21 cellular contexts compared by ENCODE assay signal in genomic region chr6:138925806-138926205, GRCh38.
DNase-seq lines count a peak whose midpoint lies in the region; ATAC-seq, FAIRE-seq and TF ChIP-seq lines count a peak whose summit lies in the region.
"Had no signal": no experiment of that assay in that cellular context is flagged by ENCODE, and none has a peak within 500 bp of the region (broad histone marks: within the 10 kb centered on the region; RNA-seq: fewer than 3 reads in every experiment).

No MANE protein-coding gene starts in this region.

- H3K27ac ChIP-seq in A549: no peak overlapping the region
- H3K27ac ChIP-seq in IMR-90 (ENCODE audit: insufficient read depth, low read length): no peak overlapping the region
- H3K27ac ChIP-seq in K562 (ENCODE audit: extremely low read depth, low read depth, low read length): no peak overlapping the region
- no peak overlapping the region for H3K27ac ChIP-seq in esophagus muscularis mucosa (replicated peaks in 1 of 4)
- H3K27ac ChIP-seq: BLaER1 treated with 17β-estradiol and CSF1 and Interleukin-3, amounts not matched to agents 10 nM and 100 nM; C4-2B had no signal

- peak overlapping the region in 1 of 2 donors; percentile 31 for H3K27ac Mint-ChIP-seq in activated naive CD4-positive, alpha-beta T cell treated with anti-CD3 and anti-CD28 coated beads, Interleukin-2, amount 50 U/mL, for 72 hours
- H3K27ac Mint-ChIP-seq: B cell; CD4-positive, alpha-beta T cell; CD8-positive, alpha-beta T cell had no signal

- H3K9me1 ChIP-seq in IMR-90 (ENCODE audit: insufficient read depth, low read length) (no peaks in the 10 kb centered on the region), K562 (ENCODE audit: control insufficient read depth, insufficient read depth, low read length) (no peaks in the 10 kb centered on the region)

- H2AFZ ChIP-seq in IMR-90 (replicated peaks; ENCODE audit: low read length, poor library complexity) (no peak overlapping the region), K562 (ENCODE audit: low read depth, low read length) (no peak overlapping the region)

- no peak for DNase-seq in A549 (ENCODE audit: low read depth in 1 of 2, low spot score in 1 of 2)
- no peak for DNase-seq in IMR-90
- DNase-seq in K562 (ENCODE audit: extremely low read depth in 1 of 4, low spot score in 3 of 4): no peak
- DNase-seq in activated naive CD4-positive, alpha-beta T cell treated with anti-CD3 and anti-CD28 coated beads, Interleukin-2, amount 50 U/mL, for 72 hours (ENCODE audit: low spot score in 2 of 2): no peak
- no peak for DNase-seq in GOT3 (lab: John Stamatoyannopoulos, UW)
- DNase-seq in esophagus muscularis mucosa (ENCODE audit: extremely low spot score): no peak
- DNase-seq: 8988T; AML-193; Caco-2; Calu3; CD4-positive, alpha-beta T cell; CD8-positive, alpha-beta T cell; DMS79 treated with DMSO at 0.1 percent for 48 hours; GF-D8 had no signal

- no peak overlapping the region for H2BK15ac ChIP-seq in IMR-90 (ENCODE audit: low read depth, low read length)

- no peak overlapping the region for H2BK120ac ChIP-seq in IMR-90 (ENCODE audit: low read depth, low read length)

- in situ Hi-C loops in IMR-90 (cut with MboI; ENCODE audit: low sequenced_read_pairs) (no loop called here), K562 (cut with MboI) (no loop called here)

- no peak overlapping the region for H2AK9ac ChIP-seq in IMR-90 (replicated peaks; ENCODE audit: low read depth, low read length, poor library complexity)

- CTCF ChIA-PET in A549 (lab: Yijun Ruan, JAX): no interaction called here
- CTCF ChIA-PET in IMR-90 (lab: Yijun Ruan, JAX): no interaction called here
- CTCF ChIA-PET in K562 (lab: Yijun Ruan, JAX; ENCODE audit: low intra/inter-chr PET ratio): no interaction called here

- H3K27me3 ChIP-seq in IMR-90 (ENCODE audit: control insufficient read depth, insufficient read depth, low read length) (no peaks in the 10 kb centered on the region), K562 (ENCODE audit: control insufficient read depth in 2 of 2, insufficient read depth in 2 of 2, low read length in 2 of 2) (no peaks in the 10 kb centered on the region), esophagus muscularis mucosa (no peaks in the 10 kb centered on the region)
- H3K27me3 ChIP-seq: BLaER1 treated with 17β-estradiol and CSF1 and Interleukin-3, amounts not matched to agents 10 nM and 100 nM had no signal

- 87% methylated on average over 2 of the region's 2 CpGs for WGBS in A549 (ENCODE audit: missing lambda C conversion rate)
- 100% methylated on average over 1 of the region's 2 CpGs; no CpG with 5 or more reads in 1 of the 2 experiments for WGBS in IMR-90 (ENCODE audit: extremely low coverage in 2 of 2, insufficient read length in 1 of 2), 2 experiments
- 67% methylated on average over 2 of the region's 2 CpGs for WGBS in K562 (ENCODE audit: insufficient coverage, low coverage, missing lambda C conversion rate)
- WGBS in esophagus muscularis mucosa: 75% methylated on average over 2 of the region's 2 CpGs

- no peak for TF ChIP-seq POLR2A in A549 (IDR thresholded peaks at IDR 0.05; ENCODE audit: low read length)
- no peak for TF ChIP-seq POLR2A in IMR-90 (IDR thresholded peaks at IDR 0.05; ENCODE audit: low read depth, low read length)
- no peak for TF ChIP-seq POLR2A in K562 (conservative IDR thresholded peaks at IDR 0.05)
- no peak for TF ChIP-seq POLR2A in esophagus muscularis mucosa (IDR thresholded peaks at IDR 0.05; ENCODE audit: low read depth)

- H3K9ac ChIP-seq in IMR-90 (ENCODE audit: low read depth, low read length) (no peak overlapping the region), K562 (ENCODE audit: insufficient read depth in 1 of 2, low read depth in 2 of 2, low read length in 2 of 2) (no peak overlapping the region)
- H3K9ac ChIP-seq: BLaER1 treated with 17β-estradiol and CSF1 and Interleukin-3, amounts not matched to agents 10 nM and 100 nM had no signal

- TF ChIP-seq CTCF in A549 (IDR thresholded peaks at IDR 0.05) (no peak), IMR-90 (conservative IDR thresholded peaks at IDR 0.05; ENCODE audit: low read depth, low read length) (no peak), K562 (IDR thresholded peaks at IDR 0.05 in 2 of 3, conservative IDR thresholded peaks at IDR 0.05 in 1 of 3; ENCODE audit: insufficient read depth in 2 of 3, low read depth in 1 of 3, low read length in 3 of 3) (no peak), esophagus muscularis mucosa (IDR thresholded peaks at IDR 0.05) (no peak)

- no peak overlapping the region for H3K4me2 ChIP-seq in A549
- H3K4me2 ChIP-seq in IMR-90 (ENCODE audit: low read depth, low read length): no peak overlapping the region
- no peak overlapping the region for H3K4me2 ChIP-seq in K562 (ENCODE audit: insufficient read depth, low read length)
- H3K4me2 ChIP-seq: BLaER1 treated with 17β-estradiol and CSF1 and Interleukin-3, amounts not matched to agents 10 nM and 100 nM had no signal

- H4K91ac ChIP-seq in IMR-90 (ENCODE audit: insufficient read depth, low read depth, low read length): no peak overlapping the region

- no peak for TF ChIP-seq EP300 in A549 (IDR thresholded peaks at IDR 0.05)
- no peak for TF ChIP-seq EP300 in K562 (IDR thresholded peaks at IDR 0.05; ENCODE audit: low read length)
- no peak for TF ChIP-seq EP300 in esophagus muscularis mucosa (IDR thresholded peaks at IDR 0.05)

- H4K5ac ChIP-seq in IMR-90 (ENCODE audit: low read depth, low read length): no peak overlapping the region

- ATAC-seq in A549: no peak
- ATAC-seq in IMR-90 (ENCODE audit: low read depth): no peak
- ATAC-seq in K562: no peak
- no peak for ATAC-seq in activated naive CD4-positive, alpha-beta T cell treated with anti-CD3 and anti-CD28 coated beads, Interleukin-2, amount 50 U/mL, for 72 hours
- ATAC-seq: CD8-positive, alpha-beta T cell had no signal

- H3K23ac ChIP-seq in IMR-90 (ENCODE audit: low read depth, low read length): no peak overlapping the region

- H3K79me1 ChIP-seq in IMR-90 (ENCODE audit: low read depth in 1 of 2, low read length in 2 of 2): no peaks in the 10 kb centered on the region; a peak in 1 of 4 replicates

- no peaks in the 10 kb centered on the region for H3K9me3 Mint-ChIP-seq in activated naive CD4-positive, alpha-beta T cell treated with anti-CD3 and anti-CD28 coated beads, Interleukin-2, amount 50 U/mL, for 72 hours
- H3K9me3 Mint-ChIP-seq: CD4-positive, alpha-beta T cell; CD8-positive, alpha-beta T cell had no signal

- no peaks in the 10 kb centered on the region for H3K4me1 ChIP-seq in A549
- no peaks in the 10 kb centered on the region for H3K4me1 ChIP-seq in IMR-90 (ENCODE audit: control insufficient read depth, insufficient read depth, low read length)
- no peaks in the 10 kb centered on the region for H3K4me1 ChIP-seq in K562 (replicated peaks in 1 of 2; ENCODE audit: control insufficient read depth in 2 of 2, insufficient read depth in 2 of 2, low read length in 2 of 2)
- no peaks in the 10 kb centered on the region for H3K4me1 ChIP-seq in esophagus muscularis mucosa
- H3K4me1 ChIP-seq: BLaER1 treated with 17β-estradiol and CSF1 and Interleukin-3, amounts not matched to agents 10 nM and 100 nM had no signal

- no peaks in the 10 kb centered on the region for H3K79me2 ChIP-seq in K562 (ENCODE audit: control insufficient read depth, insufficient read depth, low read length)

- TF ChIP-seq RAD21 in A549 (conservative IDR thresholded peaks at IDR 0.05 in 1 of 2, IDR thresholded peaks at IDR 0.05 in 1 of 2): no peak
- no peak for TF ChIP-seq RAD21 in IMR-90 (IDR thresholded peaks at IDR 0.05; ENCODE audit: low read length)
- TF ChIP-seq RAD21 in K562 (CRISPR knock-in tag; conservative IDR thresholded peaks at IDR 0.05 in 1 of 2, IDR thresholded peaks at IDR 0.05 in 1 of 2): no peak

- H2AK5ac ChIP-seq in IMR-90 (ENCODE audit: low read depth, low read length): no peak overlapping the region

- H3K36me3 Mint-ChIP-seq in activated naive CD4-positive, alpha-beta T cell treated with anti-CD3 and anti-CD28 coated beads, Interleukin-2, amount 50 U/mL, for 72 hours: peaks cover 0 to 5% of the 10 kb centered on the region in 2 donors

- H2BK20ac ChIP-seq in IMR-90 (ENCODE audit: low read depth, low read length): no peak overlapping the region

- H3K4me3 ChIP-seq in A549 (no peak overlapping the region), IMR-90 (ENCODE audit: insufficient read depth, low read depth, low read length) (no peak overlapping the region), K562 (no peak overlapping the region), esophagus muscularis mucosa (no peak overlapping the region)
- H3K4me3 ChIP-seq: BLaER1 treated with 17β-estradiol and CSF1 and Interleukin-3, amounts not matched to agents 10 nM and 100 nM had no signal

- peaks cover 2% of the 10 kb centered on the region; the same call in 1 of the 2 replicates for H3K36me3 ChIP-seq in IMR-90 (ENCODE audit: control insufficient read depth, insufficient read depth, low read length)
- no peaks in the 10 kb centered on the region; the same call in 2 of the 3 replicates for H3K36me3 ChIP-seq in K562 (ENCODE audit: control insufficient read depth, insufficient read depth, low read length)
- H3K36me3 ChIP-seq in esophagus muscularis mucosa: peaks cover 0 to 23% (median 7%) of the 10 kb centered on the region in 4 donors

- no peak overlapping the region for H3K14ac ChIP-seq in IMR-90 (replicated peaks; ENCODE audit: low read depth, low read length)

- no peak overlapping the region for H3K56ac ChIP-seq in IMR-90 (ENCODE audit: extremely low read depth, insufficient read depth, low read length)

- POLR2A ChIA-PET in A549 (lab: Yijun Ruan, JAX) (no interaction called here), IMR-90 (lab: Charles Lee; ENCODE audit: unreplicated experiment) (no interaction called here), K562 (lab: Yijun Ruan, JAX) (no interaction called here)

- H3K9me3 ChIP-seq in A549: no peaks in the 10 kb centered on the region
- no peaks in the 10 kb centered on the region for H3K9me3 ChIP-seq in IMR-90 (ENCODE audit: control insufficient read depth, insufficient read depth, low read length)
- H3K9me3 ChIP-seq in K562 (replicated peaks; ENCODE audit: control insufficient read depth, insufficient read depth, low read depth, low read length): no peaks in the 10 kb centered on the region
- H3K9me3 ChIP-seq in esophagus muscularis mucosa: no peaks in the 10 kb centered on the region
- H3K9me3 ChIP-seq: BLaER1 treated with 17β-estradiol and CSF1 and Interleukin-3, amounts not matched to agents 10 nM and 100 nM; Caco-2 had no signal

- dilution Hi-C loops in IMR-90 (cut with HindIII; ENCODE audit: low sequenced_read_pairs, unreplicated experiment): no loop called here

- H3K18ac ChIP-seq in IMR-90 (ENCODE audit: low read depth, low read length): no peak overlapping the region

- H2BK5ac ChIP-seq in IMR-90 (ENCODE audit: low read depth, low read length, poor library complexity, severe bottlenecking): no peak overlapping the region

- no peak overlapping the region for H4K8ac ChIP-seq in IMR-90 (ENCODE audit: low read depth in 2 of 2, low read length in 2 of 2)

- BruUV-seq in IMR-90 (replicated peaks; lab: Mats Ljungman, UMichigan): no TSS peak
- no TSS peak for BruUV-seq in K562 (replicated peaks; lab: Mats Ljungman, UMichigan)

- intact Hi-C loops in IMR-90 (cut with micrococcal nuclease): no loop called here
- intact Hi-C loops in K562 (cut with micrococcal nuclease): no loop called here
- intact Hi-C loops in esophagus muscularis mucosa (cut with DNase I): no loop called here

- no peak overlapping the region for H3K4ac ChIP-seq in IMR-90 (ENCODE audit: low read depth, low read length)

- H4K20me1 ChIP-seq in IMR-90 (ENCODE audit: insufficient read depth, low read length) (no peaks in the 10 kb centered on the region), K562 (replicated peaks; ENCODE audit: control insufficient read depth, insufficient read depth, low read length) (no peaks in the 10 kb centered on the region)
- H4K20me1 ChIP-seq: BLaER1 treated with 17β-estradiol and CSF1 and Interleukin-3, amounts not matched to agents 10 nM and 100 nM had no signal

- FAIRE-seq in A549 (lab: Jason Lieb, UNC): no peak
- no peak for FAIRE-seq in K562 (lab: Jason Lieb, UNC)
- FAIRE-seq: A204.1, G401.6, GM12891, GM19239 had no signal

Comparison
In these comparisons a context has a peak if more than half of its experiments do, and no peak if none do; other contexts are left out.
1. Of the 35 proteins assayed by ChIP-seq in both K562 and A549: peak only in K562: none; only in A549: none; in both: MAFK; in neither: 34.